28 cellular contexts compared by ENCODE assay signal in the genomic region with DNA sequence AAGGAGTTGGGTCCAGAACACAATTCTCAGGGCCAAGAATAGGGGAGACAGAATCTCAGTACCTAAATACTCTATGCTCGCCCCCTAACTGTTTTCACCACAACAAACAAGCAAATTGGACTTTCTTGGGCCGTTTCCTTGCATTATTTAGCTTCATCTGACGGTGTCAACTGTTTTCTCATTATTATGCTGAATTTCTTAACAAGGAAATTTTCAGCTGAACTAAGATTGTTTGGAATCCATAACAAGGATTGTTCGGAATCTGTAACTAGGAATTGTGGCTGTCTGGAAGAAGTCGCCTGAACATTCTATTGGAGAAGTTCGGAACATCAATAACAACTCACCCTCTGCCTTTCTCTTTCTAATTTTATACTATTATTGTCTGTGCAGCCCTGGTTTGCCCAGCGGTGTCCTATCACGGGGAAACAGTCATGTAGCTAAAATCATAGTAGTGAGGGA. TPM values are rescaled to one million over a fixed set of nuclear protein-coding genes. Genes with fewer than 3 reads are reported as not detected.
"Had no signal": no experiment of that assay in that cellular context is flagged by ENCODE, and none has a peak within 500 bp of the region (broad histone marks: within the 10 kb centered on the region; RNA-seq: fewer than 3 reads in every experiment).

No MANE protein-coding gene starts in this region.

- DNase-seq: activated CD4-positive, alpha-beta memory T cell treated with anti-CD3 and anti-CD28 coated beads for 36 hours; activated CD4-positive, alpha-beta T cell treated with anti-CD3 and anti-CD28 coated beads, Interleukin-2, amount 10 ng/mL, durations not matched to agents 7 days and 5 days; activated CD4-positive, CD25-positive, alpha-beta regulatory T cell; activated gamma-delta T cell; activated naive CD4-positive, alpha-beta T cell treated with anti-CD3 and anti-CD28 coated beads for 36 hours; activated T-cell treated with anti-CD3 and anti-CD28 coated beads for 4 hours; activated T-cell treated with anti-CD3 and anti-CD28 coated beads, Interleukin-2, amount 50 U/mL, for 48 hours; amygdala; brain microvascular endothelial cell; MG63; MV-4-11; NCI-H1092 treated with DMSO at 0.1 percent for 48 hours; NCI-H1417 treated with DMSO at 0.1 percent for 48 hours; NCI-H1694; NCI-H2029 treated with DMSO at 0.1 percent for 48 hours; NCI-H345; NCI-H510A; NCI-H526 treated with DMSO at 0.1 percent for 48 hours; NCI-H82; SIG-M5; T-helper 17 cell; T-helper 9 cell had no signal

- H3K4me1 Mint-ChIP-seq: activated CD4-positive, alpha-beta T cell treated with anti-CD3 and anti-CD28 coated beads, Interleukin-2, amount 10 ng/mL, durations not matched to agents 7 days and 5 days had no signal

- ATAC-seq: activated T-helper 17 cell treated with anti-CD3 and anti-CD28 coated beads, Interleukin-2, amount 50 U/mL, for 72 hours; T-helper 17 cell had no signal

- H3K27ac Mint-ChIP-seq: activated CD4-positive, alpha-beta memory T cell treated with anti-CD3 and anti-CD28 coated beads for 36 hours; activated CD4-positive, alpha-beta T cell treated with anti-CD3 and anti-CD28 coated beads, Interleukin-2, amount 10 ng/mL, durations not matched to agents 7 days and 5 days; activated naive CD4-positive, alpha-beta T cell treated with anti-CD3 and anti-CD28 coated beads for 36 hours; activated naive CD8-positive, alpha-beta T cell; activated T-helper 17 cell treated with anti-CD3 and anti-CD28 coated beads, Interleukin-2, amount 50 U/mL, for 72 hours; T-helper 17 cell had no signal

- H3K4me3 Mint-ChIP-seq: activated CD4-positive, alpha-beta memory T cell treated with anti-CD3 and anti-CD28 coated beads for 36 hours; activated CD4-positive, alpha-beta T cell treated with anti-CD3 and anti-CD28 coated beads, Interleukin-2, amount 10 ng/mL, durations not matched to agents 7 days and 5 days; activated naive CD4-positive, alpha-beta T cell treated with anti-CD3 and anti-CD28 coated beads for 36 hours; activated naive CD8-positive, alpha-beta T cell; activated T-helper 17 cell treated with anti-CD3 and anti-CD28 coated beads, Interleukin-2, amount 50 U/mL, for 72 hours; T-helper 17 cell had no signal

- H3K9me3 Mint-ChIP-seq: activated CD4-positive, alpha-beta memory T cell treated with anti-CD3 and anti-CD28 coated beads for 36 hours had no signal

- H3K4me2 ChIP-seq: KMS-11 had no signal

- H3K9ac ChIP-seq: KMS-11 had no signal

- H3K27ac ChIP-seq: brain microvascular endothelial cell, cardiac muscle cell, KMS-11 had no signal

- H3K9me3 ChIP-seq: MG63 had no signal

- H3K36me3 ChIP-seq: brain microvascular endothelial cell, cardiac muscle cell, MG63 had no signal

- H3K4me3 ChIP-seq: cardiac muscle cell, MG63 had no signal

RNA-seq across cellular contexts. Expression of a gene that starts 15.5 kb away (rescaled TPM):
- total RNA-seq: activated CD4-positive, alpha-beta memory T cell treated with anti-CD3 and anti-CD28 coated beads for 36 hours; activated CD4-positive, alpha-beta T cell treated with anti-CD3 and anti-CD28 coated beads, Interleukin-2, amount 10 ng/mL, durations not matched to agents 7 days and 5 days; activated CD8-positive, alpha-beta memory T cell treated with anti-CD3 and anti-CD28 coated beads for 36 hours; activated naive CD4-positive, alpha-beta T cell treated with anti-CD3 and anti-CD28 coated beads for 36 hours; activated T-helper 17 cell treated with anti-CD3 and anti-CD28 coated beads, Interleukin-2, amount 50 U/mL, for 72 hours; cardiac muscle cell; OCI-LY7; T-helper 17 cell had no signal
- polyA plus RNA-seq: cardiac muscle cell had no signal

RNA-seq across cellular contexts. Expression of a gene that starts 34.7 kb away (rescaled TPM):
- total RNA-seq: activated CD4-positive, alpha-beta memory T cell treated with anti-CD3 and anti-CD28 coated beads for 36 hours; activated CD4-positive, alpha-beta T cell treated with anti-CD3 and anti-CD28 coated beads, Interleukin-2, amount 10 ng/mL, durations not matched to agents 7 days and 5 days; activated CD8-positive, alpha-beta memory T cell treated with anti-CD3 and anti-CD28 coated beads for 36 hours; activated naive CD4-positive, alpha-beta T cell treated with anti-CD3 and anti-CD28 coated beads for 36 hours; activated T-helper 17 cell treated with anti-CD3 and anti-CD28 coated beads, Interleukin-2, amount 50 U/mL, for 72 hours; cardiac muscle cell; OCI-LY7; T-helper 17 cell had no signal
